Comparison of ENCODE assay signal across 1 cellular context in the genomic region with DNA sequence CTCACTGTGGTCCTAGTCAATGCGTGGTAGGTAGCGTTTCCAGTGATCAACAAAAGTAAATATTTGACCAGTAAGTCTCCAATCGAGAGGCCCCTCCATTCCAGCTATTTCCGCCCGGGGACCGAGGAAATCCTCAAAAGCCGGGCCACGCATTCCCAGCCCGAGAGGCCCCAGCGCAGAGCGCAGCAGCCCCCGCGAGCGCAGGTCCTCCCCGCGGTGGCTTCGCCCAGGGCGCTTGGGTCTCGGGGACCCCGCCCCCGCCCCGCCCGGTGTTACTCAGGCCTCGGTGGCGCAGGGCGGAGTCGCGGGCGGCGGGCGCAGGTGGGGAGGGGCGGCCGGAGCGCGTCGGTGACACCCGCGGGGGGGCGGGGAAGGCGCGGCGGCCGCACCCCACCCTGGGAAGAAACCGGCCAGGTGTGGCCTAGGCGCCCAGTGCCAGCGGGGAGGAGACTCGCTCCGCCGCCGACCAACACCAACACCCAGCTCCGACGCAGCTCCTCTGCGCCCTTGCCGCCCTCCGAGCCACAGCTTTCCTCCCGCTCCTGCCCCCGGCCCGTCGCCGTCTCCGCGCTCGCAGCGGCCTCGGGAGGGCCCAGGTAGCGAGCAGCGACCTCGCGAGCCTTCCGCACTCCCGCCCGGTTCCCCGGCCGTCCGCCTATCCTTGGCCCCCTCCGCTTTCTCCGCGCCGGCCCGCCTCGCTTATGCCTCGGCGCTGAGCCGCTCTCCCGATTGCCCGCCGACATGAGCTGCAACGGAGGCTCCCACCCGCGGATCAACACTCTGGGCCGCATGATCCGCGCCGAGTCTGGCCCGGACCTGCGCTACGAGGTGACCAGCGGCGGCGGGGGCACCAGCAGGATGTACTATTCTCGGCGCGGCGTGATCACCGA.
TF ChIP-seq lines count a peak whose summit lies in the region.

A gene with protein sequence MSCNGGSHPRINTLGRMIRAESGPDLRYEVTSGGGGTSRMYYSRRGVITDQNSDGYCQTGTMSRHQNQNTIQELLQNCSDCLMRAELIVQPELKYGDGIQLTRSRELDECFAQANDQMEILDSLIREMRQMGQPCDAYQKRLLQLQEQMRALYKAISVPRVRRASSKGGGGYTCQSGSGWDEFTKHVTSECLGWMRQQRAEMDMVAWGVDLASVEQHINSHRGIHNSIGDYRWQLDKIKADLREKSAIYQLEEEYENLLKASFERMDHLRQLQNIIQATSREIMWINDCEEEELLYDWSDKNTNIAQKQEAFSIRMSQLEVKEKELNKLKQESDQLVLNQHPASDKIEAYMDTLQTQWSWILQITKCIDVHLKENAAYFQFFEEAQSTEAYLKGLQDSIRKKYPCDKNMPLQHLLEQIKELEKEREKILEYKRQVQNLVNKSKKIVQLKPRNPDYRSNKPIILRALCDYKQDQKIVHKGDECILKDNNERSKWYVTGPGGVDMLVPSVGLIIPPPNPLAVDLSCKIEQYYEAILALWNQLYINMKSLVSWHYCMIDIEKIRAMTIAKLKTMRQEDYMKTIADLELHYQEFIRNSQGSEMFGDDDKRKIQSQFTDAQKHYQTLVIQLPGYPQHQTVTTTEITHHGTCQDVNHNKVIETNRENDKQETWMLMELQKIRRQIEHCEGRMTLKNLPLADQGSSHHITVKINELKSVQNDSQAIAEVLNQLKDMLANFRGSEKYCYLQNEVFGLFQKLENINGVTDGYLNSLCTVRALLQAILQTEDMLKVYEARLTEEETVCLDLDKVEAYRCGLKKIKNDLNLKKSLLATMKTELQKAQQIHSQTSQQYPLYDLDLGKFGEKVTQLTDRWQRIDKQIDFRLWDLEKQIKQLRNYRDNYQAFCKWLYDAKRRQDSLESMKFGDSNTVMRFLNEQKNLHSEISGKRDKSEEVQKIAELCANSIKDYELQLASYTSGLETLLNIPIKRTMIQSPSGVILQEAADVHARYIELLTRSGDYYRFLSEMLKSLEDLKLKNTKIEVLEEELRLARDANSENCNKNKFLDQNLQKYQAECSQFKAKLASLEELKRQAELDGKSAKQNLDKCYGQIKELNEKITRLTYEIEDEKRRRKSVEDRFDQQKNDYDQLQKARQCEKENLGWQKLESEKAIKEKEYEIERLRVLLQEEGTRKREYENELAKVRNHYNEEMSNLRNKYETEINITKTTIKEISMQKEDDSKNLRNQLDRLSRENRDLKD (N-terminal part only) (plus strand): TSS at position 497 of the 890 bp plus-strand sequence. CDS start 245 bp downstream, at position 742.

TF ChIP-seq in HepG2, 621 proteins besides CTCF, POLR2A, EP300 and RAD21 (continued from another document and continues in another):
- TF ChIP-seq NRL (CRISPR knock-in tag; IDR thresholded peaks at IDR 0.05; ENCODE audit: borderline replicate concordance) (peak; percentile 95; the same call in 1 of the 2 replicates), KMT2B (CRISPR knock-in tag; IDR thresholded peaks at IDR 0.05) (no peak), MEF2D (CRISPR knock-in tag; IDR thresholded peaks at IDR 0.05) (peak; percentile 49), DMAP1 (CRISPR knock-in tag; IDR thresholded peaks at IDR 0.05) (peak; percentile 70), CBFB (CRISPR knock-in tag; IDR thresholded peaks at IDR 0.05) (peak; percentile 48; the same call in 1 of the 2 replicates), NFATC3 (CRISPR knock-in tag; IDR thresholded peaks at IDR 0.05) (no peak), ZNF792 (CRISPR knock-in tag; IDR thresholded peaks at IDR 0.05) (peak; percentile 75), ZNF225 (CRISPR knock-in tag; IDR thresholded peaks at IDR 0.05) (peak; percentile 91), MTA3 (CRISPR knock-in tag; IDR thresholded peaks at IDR 0.05) (no peak), ATF1 (CRISPR knock-in tag; IDR thresholded peaks at IDR 0.05) (no peak), MED13 (CRISPR knock-in tag; IDR thresholded peaks at IDR 0.05) (peak; percentile 87), ZNF619 (CRISPR knock-in tag; IDR thresholded peaks at IDR 0.05) (peak; percentile 83; the same call in 1 of the 2 replicates), ZFY (CRISPR knock-in tag; IDR thresholded peaks at IDR 0.05) (peak; percentile 92), REPIN1 (CRISPR knock-in tag; IDR thresholded peaks at IDR 0.05; ENCODE audit: borderline replicate concordance, low read depth) (peak; percentile 46), MTF1 (CRISPR knock-in tag; IDR thresholded peaks at IDR 0.05) (no peak; the same call in 1 of the 2 replicates), ISX (CRISPR knock-in tag; conservative IDR thresholded peaks at IDR 0.05) (no peak)
- TF ChIP-seq, protein P1, sequence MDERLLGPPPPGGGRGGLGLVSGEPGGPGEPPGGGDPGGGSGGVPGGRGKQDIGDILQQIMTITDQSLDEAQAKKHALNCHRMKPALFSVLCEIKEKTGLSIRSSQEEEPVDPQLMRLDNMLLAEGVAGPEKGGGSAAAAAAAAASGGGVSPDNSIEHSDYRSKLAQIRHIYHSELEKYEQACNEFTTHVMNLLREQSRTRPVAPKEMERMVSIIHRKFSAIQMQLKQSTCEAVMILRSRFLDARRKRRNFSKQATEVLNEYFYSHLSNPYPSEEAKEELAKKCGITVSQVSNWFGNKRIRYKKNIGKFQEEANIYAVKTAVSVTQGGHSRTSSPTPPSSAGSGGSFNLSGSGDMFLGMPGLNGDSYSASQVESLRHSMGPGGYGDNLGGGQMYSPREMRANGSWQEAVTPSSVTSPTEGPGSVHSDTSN (CRISPR knock-in tag; IDR thresholded peaks at IDR 0.05), result no peak
- TF ChIP-seq, protein P2, sequence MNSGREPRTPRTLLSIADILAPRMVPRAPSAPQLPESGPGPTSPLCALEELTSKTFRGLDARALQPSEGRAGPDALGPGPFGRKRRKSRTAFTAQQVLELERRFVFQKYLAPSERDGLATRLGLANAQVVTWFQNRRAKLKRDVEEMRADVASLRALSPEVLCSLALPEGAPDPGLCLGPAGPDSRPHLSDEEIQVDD (CRISPR knock-in tag; IDR thresholded peaks at IDR 0.05; ENCODE audit: borderline replicate concordance), result no peak; the same call in none of the 2 replicates
- TF ChIP-seq, protein P3, sequence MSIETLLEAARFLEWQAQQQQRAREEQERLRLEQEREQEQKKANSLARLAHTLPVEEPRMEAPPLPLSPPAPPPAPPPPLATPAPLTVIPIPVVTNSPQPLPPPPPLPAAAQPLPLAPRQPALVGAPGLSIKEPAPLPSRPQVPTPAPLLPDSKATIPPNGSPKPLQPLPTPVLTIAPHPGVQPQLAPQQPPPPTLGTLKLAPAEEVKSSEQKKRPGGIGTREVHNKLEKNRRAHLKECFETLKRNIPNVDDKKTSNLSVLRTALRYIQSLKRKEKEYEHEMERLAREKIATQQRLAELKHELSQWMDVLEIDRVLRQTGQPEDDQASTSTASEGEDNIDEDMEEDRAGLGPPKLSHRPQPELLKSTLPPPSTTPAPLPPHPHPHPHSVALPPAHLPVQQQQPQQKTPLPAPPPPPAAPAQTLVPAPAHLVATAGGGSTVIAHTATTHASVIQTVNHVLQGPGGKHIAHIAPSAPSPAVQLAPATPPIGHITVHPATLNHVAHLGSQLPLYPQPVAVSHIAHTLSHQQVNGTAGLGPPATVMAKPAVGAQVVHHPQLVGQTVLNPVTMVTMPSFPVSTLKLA (IDR thresholded peaks at IDR 0.05), result no peak
- TF ChIP-seq, protein P4, sequence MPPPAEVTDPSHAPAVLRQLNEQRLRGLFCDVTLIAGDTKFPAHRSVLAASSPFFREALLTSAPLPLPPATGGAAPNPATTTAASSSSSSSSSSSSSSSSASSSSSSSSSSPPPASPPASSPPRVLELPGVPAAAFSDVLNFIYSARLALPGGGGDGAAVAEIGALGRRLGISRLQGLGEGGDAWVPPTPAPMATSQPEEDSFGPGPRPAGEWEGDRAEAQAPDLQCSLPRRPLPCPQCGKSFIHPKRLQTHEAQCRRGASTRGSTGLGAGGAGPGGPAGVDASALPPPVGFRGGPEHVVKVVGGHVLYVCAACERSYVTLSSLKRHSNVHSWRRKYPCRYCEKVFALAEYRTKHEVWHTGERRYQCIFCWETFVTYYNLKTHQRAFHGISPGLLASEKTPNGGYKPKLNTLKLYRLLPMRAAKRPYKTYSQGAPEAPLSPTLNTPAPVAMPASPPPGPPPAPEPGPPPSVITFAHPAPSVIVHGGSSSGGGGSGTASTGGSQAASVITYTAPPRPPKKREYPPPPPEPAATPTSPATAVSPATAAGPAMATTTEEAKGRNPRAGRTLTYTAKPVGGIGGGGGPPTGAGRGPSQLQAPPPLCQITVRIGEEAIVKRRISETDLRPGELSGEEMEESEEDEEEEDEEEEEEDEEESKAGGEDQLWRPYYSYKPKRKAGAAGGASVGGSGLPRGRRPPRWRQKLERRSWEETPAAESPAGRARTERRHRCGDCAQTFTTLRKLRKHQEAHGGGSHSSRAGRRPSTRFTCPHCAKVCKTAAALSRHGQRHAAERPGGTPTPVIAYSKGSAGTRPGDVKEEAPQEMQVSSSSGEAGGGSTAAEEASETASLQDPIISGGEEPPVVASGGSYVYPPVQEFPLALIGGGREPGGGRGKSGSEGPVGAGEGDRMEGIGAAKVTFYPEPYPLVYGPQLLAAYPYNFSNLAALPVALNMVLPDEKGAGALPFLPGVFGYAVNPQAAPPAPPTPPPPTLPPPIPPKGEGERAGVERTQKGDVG (CRISPR knock-in tag; IDR thresholded peaks at IDR 0.05; ENCODE audit: borderline replicate concordance), result no peak
- TF ChIP-seq, protein P5, sequence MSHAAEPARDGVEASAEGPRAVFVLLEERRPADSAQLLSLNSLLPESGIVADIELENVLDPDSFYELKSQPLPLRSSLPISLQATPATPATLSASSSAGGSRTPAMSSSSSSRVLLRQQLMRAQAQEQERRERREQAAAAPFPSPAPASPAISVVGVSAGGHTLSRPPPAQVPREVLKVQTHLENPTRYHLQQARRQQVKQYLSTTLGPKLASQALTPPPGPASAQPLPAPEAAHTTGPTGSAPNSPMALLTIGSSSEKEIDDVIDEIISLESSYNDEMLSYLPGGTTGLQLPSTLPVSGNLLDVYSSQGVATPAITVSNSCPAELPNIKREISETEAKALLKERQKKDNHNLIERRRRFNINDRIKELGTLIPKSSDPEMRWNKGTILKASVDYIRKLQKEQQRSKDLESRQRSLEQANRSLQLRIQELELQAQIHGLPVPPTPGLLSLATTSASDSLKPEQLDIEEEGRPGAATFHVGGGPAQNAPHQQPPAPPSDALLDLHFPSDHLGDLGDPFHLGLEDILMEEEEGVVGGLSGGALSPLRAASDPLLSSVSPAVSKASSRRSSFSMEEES (CRISPR knock-in tag; IDR thresholded peaks at IDR 0.05), result peak; percentile 86; the same call in 1 of the 2 replicates
- TF ChIP-seq, protein P6, sequence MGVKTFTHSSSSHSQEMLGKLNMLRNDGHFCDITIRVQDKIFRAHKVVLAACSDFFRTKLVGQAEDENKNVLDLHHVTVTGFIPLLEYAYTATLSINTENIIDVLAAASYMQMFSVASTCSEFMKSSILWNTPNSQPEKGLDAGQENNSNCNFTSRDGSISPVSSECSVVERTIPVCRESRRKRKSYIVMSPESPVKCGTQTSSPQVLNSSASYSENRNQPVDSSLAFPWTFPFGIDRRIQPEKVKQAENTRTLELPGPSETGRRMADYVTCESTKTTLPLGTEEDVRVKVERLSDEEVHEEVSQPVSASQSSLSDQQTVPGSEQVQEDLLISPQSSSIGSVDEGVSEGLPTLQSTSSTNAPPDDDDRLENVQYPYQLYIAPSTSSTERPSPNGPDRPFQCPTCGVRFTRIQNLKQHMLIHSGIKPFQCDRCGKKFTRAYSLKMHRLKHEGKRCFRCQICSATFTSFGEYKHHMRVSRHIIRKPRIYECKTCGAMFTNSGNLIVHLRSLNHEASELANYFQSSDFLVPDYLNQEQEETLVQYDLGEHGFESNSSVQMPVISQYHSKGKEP (CRISPR knock-in tag; IDR thresholded peaks at IDR 0.05), result 0 out of 2 replicates have a peak, but pooled peaks have one; percentile 23
- TF ChIP-seq, protein P7, sequence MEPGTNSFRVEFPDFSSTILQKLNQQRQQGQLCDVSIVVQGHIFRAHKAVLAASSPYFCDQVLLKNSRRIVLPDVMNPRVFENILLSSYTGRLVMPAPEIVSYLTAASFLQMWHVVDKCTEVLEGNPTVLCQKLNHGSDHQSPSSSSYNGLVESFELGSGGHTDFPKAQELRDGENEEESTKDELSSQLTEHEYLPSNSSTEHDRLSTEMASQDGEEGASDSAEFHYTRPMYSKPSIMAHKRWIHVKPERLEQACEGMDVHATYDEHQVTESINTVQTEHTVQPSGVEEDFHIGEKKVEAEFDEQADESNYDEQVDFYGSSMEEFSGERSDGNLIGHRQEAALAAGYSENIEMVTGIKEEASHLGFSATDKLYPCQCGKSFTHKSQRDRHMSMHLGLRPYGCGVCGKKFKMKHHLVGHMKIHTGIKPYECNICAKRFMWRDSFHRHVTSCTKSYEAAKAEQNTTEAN (CRISPR knock-in tag; conservative IDR thresholded peaks at IDR 0.05), result peak; percentile 72
- TF ChIP-seq, protein P8, sequence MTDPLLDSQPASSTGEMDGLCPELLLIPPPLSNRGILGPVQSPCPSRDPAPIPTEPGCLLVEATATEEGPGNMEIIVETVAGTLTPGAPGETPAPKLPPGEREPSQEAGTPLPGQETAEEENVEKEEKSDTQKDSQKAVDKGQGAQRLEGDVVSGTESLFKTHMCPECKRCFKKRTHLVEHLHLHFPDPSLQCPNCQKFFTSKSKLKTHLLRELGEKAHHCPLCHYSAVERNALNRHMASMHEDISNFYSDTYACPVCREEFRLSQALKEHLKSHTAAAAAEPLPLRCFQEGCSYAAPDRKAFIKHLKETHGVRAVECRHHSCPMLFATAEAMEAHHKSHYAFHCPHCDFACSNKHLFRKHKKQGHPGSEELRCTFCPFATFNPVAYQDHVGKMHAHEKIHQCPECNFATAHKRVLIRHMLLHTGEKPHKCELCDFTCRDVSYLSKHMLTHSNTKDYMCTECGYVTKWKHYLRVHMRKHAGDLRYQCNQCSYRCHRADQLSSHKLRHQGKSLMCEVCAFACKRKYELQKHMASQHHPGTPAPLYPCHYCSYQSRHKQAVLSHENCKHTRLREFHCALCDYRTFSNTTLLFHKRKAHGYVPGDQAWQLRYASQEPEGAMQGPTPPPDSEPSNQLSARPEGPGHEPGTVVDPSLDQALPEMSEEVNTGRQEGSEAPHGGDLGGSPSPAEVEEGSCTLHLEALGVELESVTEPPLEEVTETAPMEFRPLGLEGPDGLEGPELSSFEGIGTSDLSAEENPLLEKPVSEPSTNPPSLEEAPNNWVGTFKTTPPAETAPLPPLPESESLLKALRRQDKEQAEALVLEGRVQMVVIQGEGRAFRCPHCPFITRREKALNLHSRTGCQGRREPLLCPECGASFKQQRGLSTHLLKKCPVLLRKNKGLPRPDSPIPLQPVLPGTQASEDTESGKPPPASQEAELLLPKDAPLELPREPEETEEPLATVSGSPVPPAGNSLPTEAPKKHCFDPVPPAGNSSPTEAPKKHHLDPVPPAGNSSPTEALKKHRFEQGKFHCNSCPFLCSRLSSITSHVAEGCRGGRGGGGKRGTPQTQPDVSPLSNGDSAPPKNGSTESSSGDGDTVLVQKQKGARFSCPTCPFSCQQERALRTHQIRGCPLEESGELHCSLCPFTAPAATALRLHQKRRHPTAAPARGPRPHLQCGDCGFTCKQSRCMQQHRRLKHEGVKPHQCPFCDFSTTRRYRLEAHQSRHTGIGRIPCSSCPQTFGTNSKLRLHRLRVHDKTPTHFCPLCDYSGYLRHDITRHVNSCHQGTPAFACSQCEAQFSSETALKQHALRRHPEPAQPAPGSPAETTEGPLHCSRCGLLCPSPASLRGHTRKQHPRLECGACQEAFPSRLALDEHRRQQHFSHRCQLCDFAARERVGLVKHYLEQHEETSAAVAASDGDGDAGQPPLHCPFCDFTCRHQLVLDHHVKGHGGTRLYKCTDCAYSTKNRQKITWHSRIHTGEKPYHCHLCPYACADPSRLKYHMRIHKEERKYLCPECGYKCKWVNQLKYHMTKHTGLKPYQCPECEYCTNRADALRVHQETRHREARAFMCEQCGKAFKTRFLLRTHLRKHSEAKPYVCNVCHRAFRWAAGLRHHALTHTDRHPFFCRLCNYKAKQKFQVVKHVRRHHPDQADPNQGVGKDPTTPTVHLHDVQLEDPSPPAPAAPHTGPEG (CRISPR knock-in tag; IDR thresholded peaks at IDR 0.05), result peak; percentile 79; the same call in 1 of the 2 replicates
